In genomic region chr17:58370309-58370708, GRCh38 we compare ENCODE assay signal across 1 cellular context.
TF ChIP-seq lines count a peak whose summit lies in the region.

No MANE protein-coding gene starts in this region.

TF ChIP-seq in H1, 55 proteins besides CTCF, POLR2A, EP300 and RAD21:
- no peak for TF ChIP-seq CBX8 (IDR thresholded peaks at IDR 0.05; ENCODE audit: borderline replicate concordance, low read depth, low read length)
- TF ChIP-seq POU5F1 (IDR thresholded peaks at IDR 0.05; ENCODE audit: low read depth, low read length) = no peak
- no peak for TF ChIP-seq SRF (IDR thresholded peaks at IDR 0.05; ENCODE audit: low read depth, low read length)
- TF ChIP-seq RNF2 (IDR thresholded peaks at IDR 0.05; ENCODE audit: borderline replicate concordance, low read depth, low read length, missing control alignments, poor library complexity, severe bottlenecking) = no peak
- no peak for TF ChIP-seq ZNF274 (IDR thresholded peaks at IDR 0.05; ENCODE audit: borderline replicate concordance, extremely low read depth, low read length)
- no peak for TF ChIP-seq HDAC6 (IDR thresholded peaks at IDR 0.05; ENCODE audit: low read depth, low read length)
- TF ChIP-seq KDM5A (IDR thresholded peaks at IDR 0.05; ENCODE audit: low read length) = no peak
- no peak for TF ChIP-seq TEAD4 (IDR thresholded peaks at IDR 0.05; ENCODE audit: low read depth, low read length)
- no peak for TF ChIP-seq FOSL1 (IDR thresholded peaks at IDR 0.05; ENCODE audit: insufficient read depth, low read depth, low read length)
- no peak for TF ChIP-seq SP2 (IDR thresholded peaks at IDR 0.05; ENCODE audit: low read length)
TF ChIP-seq in H1: peak in this region for 0.
